20 cellular contexts compared by ENCODE assay signal in genomic region chr6:167714166-167714565, GRCh38.
"Had no signal": no experiment of that assay in that cellular context is flagged by ENCODE, and none has a peak within 500 bp of the region (broad histone marks: within the 10 kb centered on the region; RNA-seq: fewer than 3 reads in every experiment).

No MANE protein-coding gene starts in this region.

- H3K27ac Mint-ChIP-seq: activated naive CD4-positive, alpha-beta T cell treated with anti-CD3 and anti-CD28 coated beads, Interleukin-2, amount 10 ng/mL, durations not matched to agents 7 days and 5 days; activated naive CD8-positive, alpha-beta T cell treated with anti-CD3 and anti-CD28 coated beads, Interleukin-2, amount 50 U/mL, for 24 hours; activated T-cell treated with anti-CD3 and anti-CD28 coated beads, Interleukin-2, amount 50 U/mL, for 24 hours; activated T-helper 2 cell treated with anti-CD3 and anti-CD28 coated beads, Interferon-gamma antibody, Interleukin-2, Interleukin-4, amounts not matched to agents 10 μg/mL and 5 μg/mL and 100 μg/mL, durations not matched to agents 14 hours and 24 hours and 36 hours; immature natural killer cell; progenitor cell of endocrine pancreas had no signal

- DNase-seq: activated CD4-positive, alpha-beta T cell treated with anti-CD3 and anti-CD28 coated beads for 1 hour; activated CD4-positive, alpha-beta T cell treated with anti-CD3 and anti-CD28 coated beads, Interleukin-2, amount 50 U/mL, for 1 hour; activated CD8-positive, alpha-beta memory T cell treated with anti-CD3 and anti-CD28 coated beads for 24 hours; activated CD8-positive, alpha-beta memory T cell treated with anti-CD3 and anti-CD28 coated beads, Interleukin-2, amount 50 U/mL, for 4 hours; activated naive CD4-positive, alpha-beta T cell treated with anti-CD3 and anti-CD28 coated beads, Interleukin-2, amount 10 ng/mL, durations not matched to agents 7 days and 5 days; activated naive CD8-positive, alpha-beta T cell treated with anti-CD3 and anti-CD28 coated beads, Interleukin-2, amount 50 U/mL, for 24 hours; activated T-cell treated with anti-CD3 and anti-CD28 coated beads, Interleukin-2, amount 50 U/mL, for 24 hours; cerebellar nuclear complex; cortex of kidney; foreskin fibroblast; immature natural killer cell; kidney glomerular epithelial cell; retina; stimulated activated CD4-positive, alpha-beta T cell treated with anti-CD3 and anti-CD28 coated beads, Interleukin-4, amount 100 ng/mL, for 24 hours; stimulated activated naive CD4-positive, alpha-beta T cell treated with Interleukin-2 at 50 U/mL for 16 hours; T-helper 1 cell had no signal

- H3K9me3 ChIP-seq: upper lobe of right lung had no signal

- H3K36me3 Mint-ChIP-seq: activated naive CD4-positive, alpha-beta T cell treated with anti-CD3 and anti-CD28 coated beads, Interleukin-2, amount 10 ng/mL, durations not matched to agents 7 days and 5 days; immature natural killer cell had no signal

- ATAC-seq: activated naive CD8-positive, alpha-beta T cell treated with anti-CD3 and anti-CD28 coated beads, Interleukin-2, amount 50 U/mL, for 24 hours; upper lobe of right lung had no signal

- H3K4me3 Mint-ChIP-seq: activated naive CD4-positive, alpha-beta T cell treated with anti-CD3 and anti-CD28 coated beads, Interleukin-2, amount 10 ng/mL, durations not matched to agents 7 days and 5 days; activated naive CD8-positive, alpha-beta T cell treated with anti-CD3 and anti-CD28 coated beads, Interleukin-2, amount 50 U/mL, for 24 hours; activated T-cell treated with anti-CD3 and anti-CD28 coated beads, Interleukin-2, amount 50 U/mL, for 24 hours; immature natural killer cell had no signal

- H3K4me3 ChIP-seq: upper lobe of right lung had no signal

- H3K9me3 Mint-ChIP-seq: activated naive CD4-positive, alpha-beta T cell treated with anti-CD3 and anti-CD28 coated beads, Interleukin-2, amount 10 ng/mL, durations not matched to agents 7 days and 5 days; activated T-cell treated with anti-CD3 and anti-CD28 coated beads, Interleukin-2, amount 50 U/mL, for 24 hours; activated T-helper 2 cell treated with anti-CD3 and anti-CD28 coated beads, Interferon-gamma antibody, Interleukin-2, Interleukin-4, amounts not matched to agents 10 μg/mL and 5 μg/mL and 100 μg/mL, durations not matched to agents 14 hours and 24 hours and 36 hours had no signal

- H3K27ac ChIP-seq: epithelial cell of prostate, upper lobe of right lung had no signal

- H3K4me1 ChIP-seq: upper lobe of right lung had no signal

- H3K4me1 Mint-ChIP-seq: activated naive CD8-positive, alpha-beta T cell treated with anti-CD3 and anti-CD28 coated beads, Interleukin-2, amount 50 U/mL, for 24 hours had no signal

- H3K27me3 ChIP-seq: upper lobe of right lung had no signal

- H3K36me3 ChIP-seq: upper lobe of right lung had no signal
